Comparison of ENCODE assay signal across 16 cellular contexts in genomic region chr11:22677153-22677890, GRCh38. TPM values are rescaled to one million over a fixed set of nuclear protein-coding genes. Genes with fewer than 3 reads are reported as not detected.
A peak's percentile ranks its signal among the peaks of the same experiment; 100 is the strongest.
DNase-seq lines count a peak whose midpoint lies in the region; ATAC-seq and TF ChIP-seq lines count a peak whose summit lies in the region.
"Had no signal": no experiment of that assay in that cellular context is flagged by ENCODE, and none has a peak within 500 bp of the region (broad histone marks: within the 10 kb centered on the region; RNA-seq: fewer than 3 reads in every experiment).

No MANE protein-coding gene starts in this region.

- H3K9me3 ChIP-seq in heart right ventricle: no peaks in the 10 kb centered on the region
- no peaks in the 10 kb centered on the region for H3K9me3 ChIP-seq in upper lobe of right lung
- H3K9me3 ChIP-seq in gastroesophageal sphincter: no peaks in the 10 kb centered on the region
- H3K9me3 ChIP-seq: ovary, tibial artery had no signal

- H3K27me3 ChIP-seq in heart right ventricle (no peaks in the 10 kb centered on the region), upper lobe of right lung (no peaks in the 10 kb centered on the region), gastroesophageal sphincter (no peaks in the 10 kb centered on the region)
- H3K27me3 ChIP-seq: cardiac muscle cell, ovary, tibial artery had no signal

- TF ChIP-seq CTCF in heart right ventricle (IDR thresholded peaks at IDR 0.05) (no peak), upper lobe of right lung (IDR thresholded peaks at IDR 0.05) (no peak), gastroesophageal sphincter (IDR thresholded peaks at IDR 0.05) (no peak)

- H3K27ac ChIP-seq in heart right ventricle (peak overlapping the region in 2 of 10 donors; percentile 45), upper lobe of right lung (no peak overlapping the region), gastroesophageal sphincter (no peak overlapping the region)
- H3K27ac ChIP-seq: cardiac muscle cell, ovary, tibial artery had no signal

- intact Hi-C loops in heart right ventricle (cut with DNase I) (loop anchor here in 4 of 10 donors (5.0 to 10.0 kb wide), 3 partner anchors 47 to 483 kb away; partner anchors contain the start of gene ANO5 (in 1 of the 4)), Right ventricle myocardium inferior (cut with DNase I) (no loop called here), upper lobe of right lung (cut with DNase I) (no loop called here)

- H3K4me1 ChIP-seq in heart right ventricle (peaks cover 0 to 15% (median 0%) of the 10 kb centered on the region in 9 donors), upper lobe of right lung (no peaks in the 10 kb centered on the region), gastroesophageal sphincter (no peaks in the 10 kb centered on the region)
- H3K4me1 ChIP-seq: tibial artery had no signal

- no peaks in the 10 kb centered on the region for H3K36me3 ChIP-seq in heart right ventricle
- no peaks in the 10 kb centered on the region for H3K36me3 ChIP-seq in upper lobe of right lung
- no peaks in the 10 kb centered on the region for H3K36me3 ChIP-seq in gastroesophageal sphincter
- H3K36me3 ChIP-seq: cardiac muscle cell, ovary, tibial artery had no signal

- TF ChIP-seq POLR2A in gastroesophageal sphincter (IDR thresholded peaks at IDR 0.05): no peak

- WGBS in heart right ventricle, 2 donors: 72 to 74% methylated on average over 4 of the region's 4 CpGs
- 60 to 71% methylated on average over 3 to 4 of the region's 4 CpGs for WGBS in gastroesophageal sphincter (ENCODE audit: low coverage in 1 of 2), 2 donors

- ATAC-seq in heart right ventricle: peak in 5 of 8 donors; percentile 54 to 81 (median 61)
- no peak for ATAC-seq in Right ventricle myocardium inferior
- peak; percentile 35 for ATAC-seq in HG03175 (IDR thresholded peaks at IDR 0.05; ENCODE audit: unreplicated experiment)
- ATAC-seq in upper lobe of right lung: peak; percentile 55
- no peak for ATAC-seq in gastroesophageal sphincter
- no peak for ATAC-seq in GM21825 (IDR thresholded peaks at IDR 0.05; ENCODE audit: unreplicated experiment)
- ATAC-seq in stimulated activated naive CD8-positive, alpha-beta T cell treated with anti-CD3 and anti-CD28 coated beads, Interleukin-15, Interleukin-2, amounts not matched to agents 100 U/mL and 50 U/mL, for 24 hours: no peak

- no peak for DNase-seq in heart right ventricle
- DNase-seq in Right ventricle myocardium inferior (ENCODE audit: missing footprints): no peak
- peak; percentile 5 for DNase-seq in UCSD-AML1 (lab: John Stamatoyannopoulos, UW; ENCODE audit: unreplicated experiment)
- DNase-seq in upper lobe of right lung: no peak
- no peak for DNase-seq in stimulated activated naive CD8-positive, alpha-beta T cell treated with anti-CD3 and anti-CD28 coated beads, Interleukin-15, Interleukin-2, amounts not matched to agents 100 U/mL and 50 U/mL, for 24 hours
- DNase-seq: activated naive CD4-positive, alpha-beta T cell; IMR-90; NCI-H524 treated with DMSO at 0.1 percent for 48 hours; ovary; SHP77; tibial artery had no signal

- no peak for TF ChIP-seq EP300 in gastroesophageal sphincter (IDR thresholded peaks at IDR 0.05)

- no peak overlapping the region for H3K4me3 ChIP-seq in heart right ventricle
- no peak overlapping the region for H3K4me3 ChIP-seq in upper lobe of right lung
- H3K4me3 ChIP-seq in gastroesophageal sphincter: no peak overlapping the region
- H3K4me3 ChIP-seq: cardiac muscle cell, lung, ovary, tibial artery had no signal

RNA-seq across cellular contexts. Expression of gene GAS2, which starts 10.9 kb away (rescaled TPM):
- total RNA-seq in heart right ventricle: 10 to 100 TPM in 8 of 10 donors, 1 to 10 TPM in 2; 7.4 to 21.7 (median 14.1) TPM
- 1 to 10 TPM; 1.5 to 6.9 TPM for polyA plus RNA-seq in heart right ventricle
- 10.0 TPM for total RNA-seq in Right ventricle myocardium inferior
- 1.7 TPM for total RNA-seq in upper lobe of right lung
- total RNA-seq in gastroesophageal sphincter: 1 to 10 TPM in 1 of 4 donors, under 1 TPM in 3; 0.67 to 1.4 (median 0.86) TPM

RNA-seq across cellular contexts. Expression of gene FANCF, which starts 51.7 kb away (rescaled TPM):
- total RNA-seq in heart right ventricle: 1 to 10 TPM; 3.1 to 7.6 (median 4.8) TPM
- 1 to 10 TPM; 3.5 to 4.4 TPM for polyA plus RNA-seq in heart right ventricle
- 4.8 TPM for total RNA-seq in Right ventricle myocardium inferior
- 7.3 TPM for total RNA-seq in upper lobe of right lung
- 1 to 10 TPM; 3.6 to 9.2 (median 6.2) TPM for total RNA-seq in gastroesophageal sphincter

Comparison
In these comparisons a context has a peak if more than half of its experiments do, and no peak if none do; other contexts are left out.
1. ATAC-seq: peak in heart right ventricle (5 of 8), HG03175 (single experiment) and upper lobe of right lung (single experiment); none in Right ventricle myocardium inferior (single experiment), gastroesophageal sphincter (single experiment), GM21825 (single experiment) and stimulated activated naive CD8-positive, alpha-beta T cell treated with anti-CD3 and anti-CD28 coated beads, Interleukin-15, Interleukin-2, amounts not matched to agents 100 U/mL and 50 U/mL, for 24 hours (single experiment).